Comparison of ENCODE assay signal across 22 cellular contexts in genomic region chr20:3244613-3245012, GRCh38. TPM values are rescaled to one million over a fixed set of nuclear protein-coding genes. Genes with fewer than 3 reads are reported as not detected.
DNase-seq lines count a peak whose midpoint lies in the region; ATAC-seq, FAIRE-seq and TF ChIP-seq lines count a peak whose summit lies in the region.
"Had no signal": no experiment of that assay in that cellular context is flagged by ENCODE, and none has a peak within 500 bp of the region (broad histone marks: within the 10 kb centered on the region; RNA-seq: fewer than 3 reads in every experiment).

No MANE protein-coding gene starts in this region.

- H4K8ac ChIP-seq in H1 (ENCODE audit: extremely low read depth, insufficient read depth, low read length), result peak overlapping the region; percentile 35; the same call in 1 of the 2 replicates

- no peak overlapping the region for H3K14ac ChIP-seq in H1 (ENCODE audit: insufficient read length)

- TF ChIP-seq RAD21 in H1 (IDR thresholded peaks at IDR 0.05 in 1 of 2, conservative IDR thresholded peaks at IDR 0.05 in 1 of 2; ENCODE audit: low read depth in 2 of 2, low read length in 2 of 2), result no peak

- peaks cover 7 to 39% (median 33%) of the 10 kb centered on the region in 4 experiments for H3K27me3 ChIP-seq in H1 (replicated peaks in 1 of 4; ENCODE audit: control insufficient read depth in 3 of 4, extremely low read depth in 1 of 4, insufficient read depth in 3 of 4, low read length in 3 of 4)
- H3K27me3 ChIP-seq in gastrocnemius medialis, result peaks cover 8 to 15% (median 13%) of the 10 kb centered on the region in 3 donors
- peaks cover 6% of the 10 kb centered on the region for H3K27me3 ChIP-seq in CD8-positive, alpha-beta memory T cell (ENCODE audit: insufficient read depth, low read length, poor library complexity, severe bottlenecking)

- in situ Hi-C loops in gastrocnemius medialis (cut with MboI; ENCODE audit: low sequenced_read_pairs in 4 of 4) (no loop called here), G401 (cut with HindIII; ENCODE audit: low sequenced_read_pairs) (no loop called here)

- DNase-seq in activated naive CD8-positive, alpha-beta T cell treated with anti-CD3 and anti-CD28 coated beads, Interleukin-2, amount 50 U/mL, for 24 hours, result no peak
- DNase-seq in activated naive CD8-positive, alpha-beta T cell treated with anti-CD3 and anti-CD28 coated beads for 36 hours, result no peak
- DNase-seq in RWPE1 (ENCODE audit: low spot score) (no peak), H1 (ENCODE audit: low read depth in 1 of 2, low spot score in 2 of 2) (no peak), gastrocnemius medialis (no peak), kidney (no peak), G401 (ENCODE audit: low spot score) (no peak)
- no peak for DNase-seq in CD8-positive, alpha-beta memory T cell
- DNase-seq: 8988T; CD8-positive, alpha-beta T cell; COR-L47; DMS 273 treated with DMSO at 0.1 percent for 48 hours; DMS53; DND-41; EL; GM23248; HCEC 1CT had no signal

- CTCF ChIA-PET in RWPE1 (lab: Yijun Ruan, JAX), result no interaction called here
- CTCF ChIA-PET in H1 (lab: Charles Lee; ENCODE audit: partially characterized antibody), result interaction anchor here (0.9 to 3.1 kb wide), 3 partner anchors 26 to 452 kb away, joined by 3 to 14 read pairs (median 5); no protein-coding TSS in a partner anchor
- CTCF ChIA-PET in CD8-positive, alpha-beta memory T cell (lab: Charles Lee), result no interaction called here

- peaks cover 43% of the 10 kb centered on the region for H3K27me3 Mint-ChIP-seq in activated naive CD8-positive, alpha-beta T cell treated with anti-CD3 and anti-CD28 coated beads, Interleukin-2, amount 50 U/mL, for 24 hours
- H3K27me3 Mint-ChIP-seq in activated naive CD8-positive, alpha-beta T cell treated with anti-CD3 and anti-CD28 coated beads for 36 hours, result peaks cover 61% of the 10 kb centered on the region
- peaks cover 12 to 22% of the 10 kb centered on the region in 2 donors for H3K27me3 Mint-ChIP-seq in CD8-positive, alpha-beta memory T cell

- H2BK15ac ChIP-seq in H1 (ENCODE audit: low read length), result no peak overlapping the region

- 100% methylated on average over 1 of the region's 1 CpG; no CpG with 5 or more reads in 1 of the 2 experiments for WGBS in H1 (ENCODE audit: extremely low coverage in 1 of 2, insufficient coverage in 1 of 2, insufficient read length in 1 of 2, insufficient replicate concordance in 2 of 2, low coverage in 1 of 2, low lambda C conversion rate in 2 of 2, missing lambda C conversion rate in 1 of 2), 2 experiments

- no peak overlapping the region for H4K5ac ChIP-seq in H1 (ENCODE audit: insufficient read length, low read depth, low read length)

- H3K23ac ChIP-seq in H1 (ENCODE audit: insufficient read length), result no peak overlapping the region

- peaks cover 0 to 12% of the 10 kb centered on the region in 2 experiments for H4K20me1 ChIP-seq in H1 (replicated peaks in 1 of 2; ENCODE audit: control insufficient read depth in 1 of 2, insufficient read depth in 2 of 2, low read length in 2 of 2)

- H2AK5ac ChIP-seq in H1 (ENCODE audit: low read depth, low read length), result no peak overlapping the region

- no peak overlapping the region for H3K56ac ChIP-seq in H1 (replicated peaks; ENCODE audit: insufficient read length, low read depth, low read length)

- H3K18ac ChIP-seq in H1 (ENCODE audit: extremely low read depth, low read length), result no peak overlapping the region

- ATAC-seq in activated naive CD8-positive, alpha-beta T cell treated with anti-CD3 and anti-CD28 coated beads, Interleukin-2, amount 50 U/mL, for 24 hours, result no peak
- ATAC-seq in gastrocnemius medialis, result no peak
- ATAC-seq: CD8-positive, alpha-beta T cell had no signal

- no peak overlapping the region for H2BK120ac ChIP-seq in H1 (replicated peaks; ENCODE audit: low read depth, low read length)

- no peaks in the 10 kb centered on the region for H3K9me3 ChIP-seq in H1 (ENCODE audit: insufficient read depth in 2 of 2, low read depth in 1 of 2, low read length in 1 of 2)
- H3K9me3 ChIP-seq in gastrocnemius medialis, result no peaks in the 10 kb centered on the region
- no peaks in the 10 kb centered on the region for H3K9me3 ChIP-seq in kidney (ENCODE audit: control insufficient read depth in 1 of 2, low read length in 2 of 2)
- H3K9me3 ChIP-seq in CD8-positive, alpha-beta memory T cell (ENCODE audit: low read length), result no peaks in the 10 kb centered on the region
- H3K9me3 ChIP-seq: BLaER1 had no signal

- peaks cover 0 to 16% (median 4%) of the 10 kb centered on the region in 4 experiments; a peak in 4 of 7 replicates for H3K4me1 ChIP-seq in H1 (replicated peaks in 1 of 4; ENCODE audit: control insufficient read depth in 3 of 4, insufficient read depth in 4 of 4, low read length in 3 of 4)
- H3K4me1 ChIP-seq in gastrocnemius medialis, result peaks cover 9 to 15% of the 10 kb centered on the region in 2 donors
- peaks cover 0 to 2% of the 10 kb centered on the region in 2 donors for H3K4me1 ChIP-seq in kidney (ENCODE audit: control insufficient read depth in 1 of 2, insufficient read depth in 1 of 2, low read depth in 1 of 2, low read length in 2 of 2)
- peaks cover 10% of the 10 kb centered on the region for H3K4me1 ChIP-seq in CD8-positive, alpha-beta memory T cell (ENCODE audit: insufficient read depth, low read length)

- H3K79me2 ChIP-seq in H1 (ENCODE audit: control insufficient read depth in 1 of 2, insufficient read depth in 2 of 2, low read length in 2 of 2), result no peaks in the 10 kb centered on the region

- H2AFZ ChIP-seq in H1 (ENCODE audit: low read length), result no peak overlapping the region
- H2AFZ ChIP-seq: GM23248 had no signal

- POLR2A ChIA-PET in RWPE1 (lab: Yijun Ruan, JAX; ENCODE audit: low non-redundant PET) (interaction anchor here (0.5 to 1.1 kb wide), 2 partner anchors 9 to 24 kb away, joined by 3 read pairs; no protein-coding TSS in a partner anchor), H1 (lab: Charles Lee; ENCODE audit: partially characterized antibody) (interaction anchor here (0.6 to 1.5 kb wide), 2 partner anchors 38 to 189 kb away, joined by 3 read pairs; no protein-coding TSS in a partner anchor)
- POLR2A ChIA-PET in CD8-positive, alpha-beta memory T cell (lab: Charles Lee), result no interaction called here

- no peak overlapping the region for H2BK5ac ChIP-seq in H1 (ENCODE audit: low read depth, low read length)

- no peaks in the 10 kb centered on the region for H3K36me3 Mint-ChIP-seq in activated naive CD8-positive, alpha-beta T cell treated with anti-CD3 and anti-CD28 coated beads, Interleukin-2, amount 50 U/mL, for 24 hours (ENCODE audit: low read depth)
- H3K36me3 Mint-ChIP-seq in activated naive CD8-positive, alpha-beta T cell treated with anti-CD3 and anti-CD28 coated beads for 36 hours, result no peaks in the 10 kb centered on the region
- peaks cover 0 to 1% (median 0%) of the 10 kb centered on the region in 3 donors for H3K36me3 Mint-ChIP-seq in CD8-positive, alpha-beta memory T cell
- H3K36me3 Mint-ChIP-seq: IgD-negative memory B cell had no signal

- no peak overlapping the region for H3K4ac ChIP-seq in H1 (replicated peaks; ENCODE audit: insufficient read length, low read depth, low read length)

- no peak overlapping the region for H3K4me3 Mint-ChIP-seq in activated naive CD8-positive, alpha-beta T cell treated with anti-CD3 and anti-CD28 coated beads, Interleukin-2, amount 50 U/mL, for 24 hours
- no peak overlapping the region for H3K4me3 Mint-ChIP-seq in activated naive CD8-positive, alpha-beta T cell treated with anti-CD3 and anti-CD28 coated beads for 36 hours
- H3K4me3 Mint-ChIP-seq in CD8-positive, alpha-beta memory T cell, result no peak overlapping the region
- H3K4me3 Mint-ChIP-seq: CD8-positive, alpha-beta T cell had no signal

- no peaks in the 10 kb centered on the region for H3K79me1 ChIP-seq in H1 (ENCODE audit: low read depth, low read length)

- peak overlapping the region; percentile 52 for H3K27ac Mint-ChIP-seq in activated naive CD8-positive, alpha-beta T cell treated with anti-CD3 and anti-CD28 coated beads, Interleukin-2, amount 50 U/mL, for 24 hours
- H3K27ac Mint-ChIP-seq in activated naive CD8-positive, alpha-beta T cell treated with anti-CD3 and anti-CD28 coated beads for 36 hours, result no peak overlapping the region
- H3K27ac Mint-ChIP-seq in CD8-positive, alpha-beta memory T cell, result peak overlapping the region in 1 of 8 donors; percentile 21
- H3K27ac Mint-ChIP-seq: CD8-positive, alpha-beta T cell had no signal

- TF ChIP-seq CTCF in RWPE1 (conservative IDR thresholded peaks at IDR 0.05; ENCODE audit: low read depth) (no peak), H1 (IDR thresholded peaks at IDR 0.05; ENCODE audit: control extremely low read depth in 1 of 3, insufficient read depth in 1 of 3, low read depth in 1 of 3, low read length in 3 of 3) (no peak), gastrocnemius medialis (IDR thresholded peaks at IDR 0.05 in 4 of 5, conservative IDR thresholded peaks at IDR 0.05 in 1 of 5) (no peak), kidney (IDR thresholded peaks at IDR 0.05; ENCODE audit: borderline replicate concordance, extremely low read depth, insufficient read depth) (no peak)

- H2BK12ac ChIP-seq in H1 (ENCODE audit: low read depth, low read length), result no peak overlapping the region

- no peak overlapping the region for H3K4me2 ChIP-seq in H1 (ENCODE audit: insufficient read depth in 1 of 2, low read depth in 2 of 2, low read length in 2 of 2)
- H3K4me2 ChIP-seq: BLaER1 had no signal

- H3K4me3 ChIP-seq in H1 (ENCODE audit: extremely low read depth in 1 of 4, insufficient read depth in 2 of 4, low read depth in 3 of 4, low read length in 4 of 4), result no peak overlapping the region
- H3K4me3 ChIP-seq in gastrocnemius medialis, result no peak overlapping the region
- no peak overlapping the region for H3K4me3 ChIP-seq in kidney (ENCODE audit: low read length in 2 of 2)
- no peak overlapping the region for H3K4me3 ChIP-seq in CD8-positive, alpha-beta memory T cell (ENCODE audit: low read length)
- H3K4me3 ChIP-seq: BLaER1, GM23248 had no signal

- peaks cover 20% of the 10 kb centered on the region for H3K4me1 Mint-ChIP-seq in activated naive CD8-positive, alpha-beta T cell treated with anti-CD3 and anti-CD28 coated beads, Interleukin-2, amount 50 U/mL, for 24 hours
- peaks cover 7% of the 10 kb centered on the region for H3K4me1 Mint-ChIP-seq in activated naive CD8-positive, alpha-beta T cell treated with anti-CD3 and anti-CD28 coated beads for 36 hours
- peaks cover 6 to 17% (median 8%) of the 10 kb centered on the region in 3 donors for H3K4me1 Mint-ChIP-seq in CD8-positive, alpha-beta memory T cell

- intact Hi-C loops in gastrocnemius medialis (cut with DNase I; ENCODE audit: low total_unique reads) (no loop called here), kidney (cut with DNase I) (no loop called here)

- peak overlapping the region; percentile 38 for H3K27ac ChIP-seq in RWPE1
- no peak overlapping the region for H3K27ac ChIP-seq in H1 (ENCODE audit: low read depth, low read length)
- peak overlapping the region; percentile 7 to 68 (median 55) for H3K27ac ChIP-seq in gastrocnemius medialis
- no peak overlapping the region for H3K27ac ChIP-seq in kidney (ENCODE audit: low read depth in 2 of 2, low read length in 2 of 2)
- H3K27ac ChIP-seq in CD8-positive, alpha-beta memory T cell (ENCODE audit: low read depth, low read length), result no peak overlapping the region
- H3K27ac ChIP-seq: BLaER1, GM23248 had no signal

- FAIRE-seq in H1 (lab: Jason Lieb, UNC), result no peak
- no peak for FAIRE-seq in kidney (lab: Jason Lieb, UNC)
- FAIRE-seq: GM12891, H54, HTR-8/SVneo had no signal

- TF ChIP-seq EP300 in H1 (IDR thresholded peaks at IDR 0.05; ENCODE audit: borderline replicate concordance in 1 of 2, low read depth in 2 of 2, low read length in 2 of 2), result no peak

- H3K23me2 ChIP-seq in H1 (ENCODE audit: low read depth, low read length), result peaks cover 14% of the 10 kb centered on the region; the same call in 1 of the 2 replicates

- H3K36me3 ChIP-seq in H1 (ENCODE audit: control insufficient read depth in 2 of 4, insufficient read depth in 4 of 4, low read length in 3 of 4) (no peaks in the 10 kb centered on the region), gastrocnemius medialis (no peaks in the 10 kb centered on the region), kidney (ENCODE audit: control insufficient read depth in 1 of 2, insufficient read depth in 2 of 2, low read length in 2 of 2) (no peaks in the 10 kb centered on the region)
- no peaks in the 10 kb centered on the region for H3K36me3 ChIP-seq in CD8-positive, alpha-beta memory T cell (ENCODE audit: insufficient read depth, low read length)
- H3K36me3 ChIP-seq: BLaER1 had no signal

- H2BK20ac ChIP-seq in H1 (ENCODE audit: low read length), result no peak overlapping the region

- H3K9me3 Mint-ChIP-seq in activated naive CD8-positive, alpha-beta T cell treated with anti-CD3 and anti-CD28 coated beads, Interleukin-2, amount 50 U/mL, for 24 hours, result no peaks in the 10 kb centered on the region
- H3K9me3 Mint-ChIP-seq in activated naive CD8-positive, alpha-beta T cell treated with anti-CD3 and anti-CD28 coated beads for 36 hours, result no peaks in the 10 kb centered on the region
- no peaks in the 10 kb centered on the region for H3K9me3 Mint-ChIP-seq in CD8-positive, alpha-beta memory T cell
- H3K9me3 Mint-ChIP-seq: CD8-positive, alpha-beta T cell; IgD-negative memory B cell had no signal

- H3K9ac ChIP-seq in H1 (replicated peaks in 1 of 4; ENCODE audit: extremely low read depth in 1 of 4, low read depth in 3 of 4, low read length in 3 of 4) (no peak overlapping the region; a peak in 1 of 7 replicates), kidney (ENCODE audit: low read length in 2 of 2) (no peak overlapping the region)
- H3K9ac ChIP-seq: BLaER1, GM23248 had no signal

- no peak overlapping the region for H4K91ac ChIP-seq in H1 (replicated peaks; ENCODE audit: insufficient read length, low read length)

- no peak for TF ChIP-seq POLR2A in H1 (IDR thresholded peaks at IDR 0.05; ENCODE audit: control extremely low read depth in 1 of 2, low read depth in 2 of 2, low read length in 2 of 2)
- no peak for TF ChIP-seq POLR2A in gastrocnemius medialis (IDR thresholded peaks at IDR 0.05)

RNA-seq across cellular contexts. Expression of gene SLC4A11, which starts 5.6 kb away (rescaled TPM):
- 1 to 10 TPM; 1.8 to 2.9 TPM for total RNA-seq in activated naive CD8-positive, alpha-beta T cell treated with anti-CD3 and anti-CD28 coated beads for 36 hours
- total RNA-seq in H1 (2021; fragmentation: NEBNext Ultra II Directional; extraction: Animal tissue kit (Norgen Biotek cat#: 25700)), result 29.1 and 32.3 TPM in 2 replicates
- polyA plus RNA-seq in H1 (2011; rRNA removed) (11.9 and 20.9 TPM in 2 replicates), kidney (ENCODE audit: insufficient read depth, low read depth, low replicate concordance) (14.8 TPM)
- 11.0 TPM for polyA plus RNA-seq in H1 (2011; cell fraction: cytosol; rRNA removed)
- polyA plus RNA-seq in H1 (2011; cell fraction: nucleus; rRNA removed), result 95.5 TPM
- 21.9 to 33.9 TPM (median 28.9 TPM) in 4 replicates for polyA plus RNA-seq in H1 (2012, experiment 1 of 2)
- 18.1 TPM for polyA plus RNA-seq in H1 (2012, experiment 2 of 2)
- polyA plus RNA-seq in H1 (2013, experiment 1 of 2), result 37.5 TPM
- polyA plus RNA-seq in H1 (2013, experiment 2 of 2), result 34.4 TPM
- 7.9 and 12.2 TPM in 2 replicates for polyA minus RNA-seq in H1 (2011; rRNA and poly(A)+ RNA removed)
- polyA minus RNA-seq in H1 (2011; cell fraction: cytosol; rRNA and poly(A)+ RNA removed), result 17.8 TPM
- 29.5 TPM for polyA minus RNA-seq in H1 (2011; cell fraction: nucleus; rRNA and poly(A)+ RNA removed)
- total RNA-seq in gastrocnemius medialis (1 to 10 TPM; 2.0 to 3.3 (median 2.3) TPM), kidney (7.6 TPM)
- 0.17 and 1.4 TPM in 2 replicates for total RNA-seq in G401 (2014; rRNA removed; shearing (Covaris generic))
- total RNA-seq in CD8-positive, alpha-beta memory T cell, result 1 to 10 TPM; 3.1 to 3.5 TPM
- 0.46 TPM for polyA plus RNA-seq in CD8-positive, alpha-beta memory T cell
- polyA plus RNA-seq: IgD-negative memory B cell had no signal

RNA-seq across cellular contexts. Expression of gene ITPA, which starts 35.3 kb away (rescaled TPM):
- 10 to 100 TPM; 70.7 to 74.0 TPM for total RNA-seq in activated naive CD8-positive, alpha-beta T cell treated with anti-CD3 and anti-CD28 coated beads for 36 hours
- 80.9 and 94.0 TPM in 2 replicates for total RNA-seq in H1 (2021; fragmentation: NEBNext Ultra II Directional; extraction: Animal tissue kit (Norgen Biotek cat#: 25700))
- polyA plus RNA-seq in H1 (2011; rRNA removed), result 88.2 and 90.3 TPM in 2 replicates
- 76.8 TPM for polyA plus RNA-seq in H1 (2011; cell fraction: cytosol; rRNA removed)
- 68.8 TPM for polyA plus RNA-seq in H1 (2011; cell fraction: nucleus; rRNA removed)
- 78.5 to 95.4 TPM (median 90.5 TPM) in 4 replicates for polyA plus RNA-seq in H1 (2012, experiment 1 of 2)
- 85.8 TPM for polyA plus RNA-seq in H1 (2012, experiment 2 of 2)
- polyA plus RNA-seq in H1 (2013, experiment 1 of 2), result 73.6 TPM
- 72.9 TPM for polyA plus RNA-seq in H1 (2013, experiment 2 of 2)
- 14.7 and 15.6 TPM in 2 replicates for polyA minus RNA-seq in H1 (2011; rRNA and poly(A)+ RNA removed)
- polyA minus RNA-seq in H1 (2011; cell fraction: cytosol; rRNA and poly(A)+ RNA removed), result 22.7 TPM
- polyA minus RNA-seq in H1 (2011; cell fraction: nucleus; rRNA and poly(A)+ RNA removed), result 13.9 TPM
- 10 to 100 TPM; 27.2 to 59.5 (median 34.0) TPM for total RNA-seq in gastrocnemius medialis
- total RNA-seq in kidney, result 59.7 TPM
- polyA plus RNA-seq in kidney (ENCODE audit: insufficient read depth, low read depth, low replicate concordance), result 81.1 TPM
- 78.9 and 91.6 TPM in 2 replicates for total RNA-seq in G401 (2014; rRNA removed; shearing (Covaris generic))
- 10 to 100 TPM; 90.4 to 98.2 TPM for total RNA-seq in CD8-positive, alpha-beta memory T cell
- polyA plus RNA-seq in CD8-positive, alpha-beta memory T cell, result 60.8 TPM

RNA-seq across cellular contexts. Expression of gene DDRGK1, which starts 40.1 kb away (rescaled TPM):
- 10 to 100 TPM; 58.8 to 62.0 TPM for total RNA-seq in activated naive CD8-positive, alpha-beta T cell treated with anti-CD3 and anti-CD28 coated beads for 36 hours
- total RNA-seq in H1 (2021; fragmentation: NEBNext Ultra II Directional; extraction: Animal tissue kit (Norgen Biotek cat#: 25700)), result 42.0 and 43.8 TPM in 2 replicates
- polyA plus RNA-seq in H1 (2011; rRNA removed) (29.4 and 31.2 TPM in 2 replicates), kidney (ENCODE audit: insufficient read depth, low read depth, low replicate concordance) (92.5 TPM)
- 51.1 TPM for polyA plus RNA-seq in H1 (2011; cell fraction: cytosol; rRNA removed)
- 35.3 TPM for polyA plus RNA-seq in H1 (2011; cell fraction: nucleus; rRNA removed)
- 37.0 to 47.9 TPM (median 45.6 TPM) in 4 replicates for polyA plus RNA-seq in H1 (2012, experiment 1 of 2)
- polyA plus RNA-seq in H1 (2012, experiment 2 of 2), result 29.9 TPM
- 48.3 TPM for polyA plus RNA-seq in H1 (2013, experiment 1 of 2)
- polyA plus RNA-seq in H1 (2013, experiment 2 of 2), result 56.7 TPM
- 11.3 and 15.2 TPM in 2 replicates for polyA minus RNA-seq in H1 (2011; rRNA and poly(A)+ RNA removed)
- polyA minus RNA-seq in H1 (2011; cell fraction: cytosol; rRNA and poly(A)+ RNA removed), result 16.9 TPM
- 12.4 TPM for polyA minus RNA-seq in H1 (2011; cell fraction: nucleus; rRNA and poly(A)+ RNA removed)
- total RNA-seq in gastrocnemius medialis (10 to 100 TPM; 55.2 to 75.7 (median 64.7) TPM), kidney (81.8 TPM)
- 22.4 and 23.9 TPM in 2 replicates for total RNA-seq in G401 (2014; rRNA removed; shearing (Covaris generic))
- 10 to 100 TPM; 75.3 to 77.9 TPM for total RNA-seq in CD8-positive, alpha-beta memory T cell
- 58.1 TPM for polyA plus RNA-seq in CD8-positive, alpha-beta memory T cell

Comparison
In these comparisons a context has a peak if more than half of its experiments do, and no peak if none do; other contexts are left out.
1. H3K27ac ChIP-seq: peak in RWPE1 (single experiment) and gastrocnemius medialis (4 of 4); none in H1 (single experiment), kidney (0 of 2) and CD8-positive, alpha-beta memory T cell (single experiment).